ENCODE assay signal across 29 cellular contexts in the genomic region with DNA sequence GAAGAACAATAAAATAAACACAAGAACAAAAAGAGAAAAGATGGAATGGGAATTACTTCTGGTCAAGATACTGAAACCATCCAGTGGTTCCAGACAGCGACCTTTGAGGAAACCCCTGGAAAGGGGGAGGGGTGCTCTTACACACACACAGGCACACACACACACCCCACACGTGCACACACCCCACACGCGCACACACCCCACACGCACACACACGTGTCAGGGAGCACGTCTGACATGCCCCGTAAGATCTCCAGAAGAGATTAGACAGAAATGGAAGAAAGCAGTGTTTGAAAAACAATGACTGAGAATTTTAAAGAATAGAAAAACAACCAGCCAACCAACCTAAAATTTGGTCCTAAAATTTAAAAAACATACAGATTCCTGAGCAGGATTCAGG.
"Had no signal": no experiment of that assay in that cellular context is flagged by ENCODE, and none has a peak within 500 bp of the region (broad histone marks: within the 10 kb centered on the region; RNA-seq: fewer than 3 reads in every experiment).

No MANE protein-coding gene starts in this region.

- H3K4me3 Mint-ChIP-seq: activated CD4-positive, alpha-beta memory T cell treated with anti-CD3 and anti-CD28 coated beads, Interleukin-2, amount 10 ng/mL, durations not matched to agents 7 days and 5 days; activated CD4-positive, alpha-beta T cell treated with anti-CD3 and anti-CD28 coated beads, Interleukin-2, amount 10 ng/mL, durations not matched to agents 7 days and 5 days; activated CD8-positive, alpha-beta memory T cell treated with anti-CD3 and anti-CD28 coated beads, Interleukin-2, amount 10 ng/mL, durations not matched to agents 7 days and 5 days; activated naive CD4-positive, alpha-beta T cell treated with anti-CD3 and anti-CD28 coated beads, Interleukin-2, amount 10 ng/mL, durations not matched to agents 7 days and 5 days; activated naive CD8-positive, alpha-beta T cell treated with anti-CD3 and anti-CD28 coated beads, Interleukin-2, amount 10 ng/mL, durations not matched to agents 7 days and 5 days; brain; mesothelial cell of epicardium; naive B cell; neural crest cell; stimulated activated naive B cell treated with anti-CD40 and anti-IgM and Interleukin-4, amounts not matched to agents 10 μg/mL and 1 μg/mL and 100 μg/mL, for 72 hours; T-helper 1 cell treated with Interleukin-12 subunit alpha and Interleukin-12 subunit beta and Interleukin-4 antibody, amounts not matched to agents 30 μg/mL and 1 μg/mL, for 36 hours had no signal

- H3K36me3 ChIP-seq: ascending aorta, right atrium auricular region had no signal

- H3K27ac Mint-ChIP-seq: activated CD4-positive, alpha-beta memory T cell treated with anti-CD3 and anti-CD28 coated beads, Interleukin-2, amount 10 ng/mL, durations not matched to agents 7 days and 5 days; activated naive CD4-positive, alpha-beta T cell treated with anti-CD3 and anti-CD28 coated beads, Interleukin-2, amount 10 ng/mL, durations not matched to agents 7 days and 5 days; activated naive CD8-positive, alpha-beta T cell treated with anti-CD3 and anti-CD28 coated beads, Interleukin-2, amount 10 ng/mL, durations not matched to agents 7 days and 5 days; brain; stimulated activated naive B cell treated with anti-CD40 and anti-IgM and Interleukin-4, amounts not matched to agents 10 μg/mL and 1 μg/mL and 100 μg/mL, for 72 hours; T-helper 1 cell treated with Interleukin-12 subunit alpha and Interleukin-12 subunit beta and Interleukin-4 antibody, amounts not matched to agents 30 μg/mL and 1 μg/mL, for 36 hours had no signal

- H3K27me3 ChIP-seq: ascending aorta, dorsolateral prefrontal cortex, gastroesophageal sphincter, right atrium auricular region, stomach, tibial nerve had no signal

- H3K9me3 ChIP-seq: ascending aorta, gastroesophageal sphincter, right atrium auricular region, stomach, tibial nerve had no signal

- FAIRE-seq: TTC549 had no signal

- H3K4me3 ChIP-seq: ascending aorta, coronary artery, dorsolateral prefrontal cortex, gastroesophageal sphincter, right atrium auricular region, stomach, tibial nerve had no signal

- H3K4me1 ChIP-seq: ascending aorta, gastroesophageal sphincter, right atrium auricular region, stomach, tibial nerve had no signal

- DNase-seq: activated CD4-positive, alpha-beta memory T cell treated with anti-CD3 and anti-CD28 coated beads, Interleukin-2, amount 10 ng/mL, durations not matched to agents 7 days and 5 days; activated CD4-positive, alpha-beta T cell treated with anti-CD3 and anti-CD28 coated beads, Interleukin-2, amount 10 ng/mL, durations not matched to agents 7 days and 5 days; activated CD8-positive, alpha-beta memory T cell treated with anti-CD3 and anti-CD28 coated beads, Interleukin-2, amount 10 ng/mL, durations not matched to agents 7 days and 5 days; activated effector memory CD4-positive, alpha-beta T cell treated with anti-CD3 and anti-CD28 coated beads, Interleukin-2, amount 50 U/mL, for 16 hours; activated naive CD4-positive, alpha-beta T cell treated with anti-CD3 and anti-CD28 coated beads, Interleukin-2, amount 10 ng/mL, durations not matched to agents 7 days and 5 days; activated naive CD8-positive, alpha-beta T cell treated with anti-CD3 and anti-CD28 coated beads, Interleukin-2, amount 10 ng/mL, durations not matched to agents 7 days and 5 days; dorsolateral prefrontal cortex; effector memory CD4-positive, alpha-beta T cell; head of caudate nucleus; hippocampal formation; naive B cell; occipital lobe; stimulated activated CD4-positive, alpha-beta T cell treated with anti-CD3 and anti-CD28 coated beads, Interleukin-15, amount 100 ng/mL, for 24 hours; stimulated activated CD4-positive, alpha-beta T cell treated with anti-CD3 and anti-CD28 coated beads, Interleukin-2, amount 100 ng/mL, for 24 hours; stimulated activated naive B cell treated with anti-CD40 and anti-IgM and Interleukin-4, amounts not matched to agents 10 μg/mL and 1 μg/mL and 100 μg/mL, for 72 hours; stomach; T-helper 9 cell had no signal

- H3K27me3 Mint-ChIP-seq: activated CD4-positive, alpha-beta memory T cell treated with anti-CD3 and anti-CD28 coated beads, Interleukin-2, amount 10 ng/mL, durations not matched to agents 7 days and 5 days; activated CD4-positive, alpha-beta T cell treated with anti-CD3 and anti-CD28 coated beads, Interleukin-2, amount 10 ng/mL, durations not matched to agents 7 days and 5 days; activated CD8-positive, alpha-beta memory T cell treated with anti-CD3 and anti-CD28 coated beads, Interleukin-2, amount 10 ng/mL, durations not matched to agents 7 days and 5 days; activated naive CD8-positive, alpha-beta T cell treated with anti-CD3 and anti-CD28 coated beads, Interleukin-2, amount 10 ng/mL, durations not matched to agents 7 days and 5 days; brain; naive B cell; stimulated activated naive B cell treated with anti-CD40 and anti-IgM and Interleukin-4, amounts not matched to agents 10 μg/mL and 1 μg/mL and 100 μg/mL, for 72 hours had no signal

- H3K9me3 Mint-ChIP-seq: activated CD4-positive, alpha-beta memory T cell treated with anti-CD3 and anti-CD28 coated beads, Interleukin-2, amount 10 ng/mL, durations not matched to agents 7 days and 5 days; activated CD4-positive, alpha-beta T cell treated with anti-CD3 and anti-CD28 coated beads, Interleukin-2, amount 10 ng/mL, durations not matched to agents 7 days and 5 days; activated naive CD8-positive, alpha-beta T cell treated with anti-CD3 and anti-CD28 coated beads, Interleukin-2, amount 10 ng/mL, durations not matched to agents 7 days and 5 days; mesothelial cell of epicardium; naive B cell; T-helper 1 cell treated with Interleukin-12 subunit alpha and Interleukin-12 subunit beta and Interleukin-4 antibody, amounts not matched to agents 30 μg/mL and 1 μg/mL, for 36 hours had no signal

- H3K4me1 Mint-ChIP-seq: activated CD4-positive, alpha-beta memory T cell treated with anti-CD3 and anti-CD28 coated beads, Interleukin-2, amount 10 ng/mL, durations not matched to agents 7 days and 5 days; activated CD8-positive, alpha-beta memory T cell treated with anti-CD3 and anti-CD28 coated beads, Interleukin-2, amount 10 ng/mL, durations not matched to agents 7 days and 5 days; activated naive CD8-positive, alpha-beta T cell treated with anti-CD3 and anti-CD28 coated beads, Interleukin-2, amount 10 ng/mL, durations not matched to agents 7 days and 5 days; brain; stimulated activated naive B cell treated with anti-CD40 and anti-IgM and Interleukin-4, amounts not matched to agents 10 μg/mL and 1 μg/mL and 100 μg/mL, for 72 hours had no signal

- ATAC-seq: activated CD4-positive, CD25-positive, alpha-beta regulatory T cell treated with anti-CD3 and anti-CD28 coated beads, Interleukin-2, amount 50 U/mL, for 24 hours; activated CD8-positive, alpha-beta memory T cell treated with anti-CD3 and anti-CD28 coated beads, Interleukin-2, amount 10 ng/mL, durations not matched to agents 7 days and 5 days; gastroesophageal sphincter; stimulated activated naive B cell treated with anti-CD40 and anti-IgM and Interleukin-4, amounts not matched to agents 10 μg/mL and 1 μg/mL and 100 μg/mL, for 72 hours had no signal

- H3K27ac ChIP-seq: ascending aorta, coronary artery, dorsolateral prefrontal cortex, gastroesophageal sphincter, right atrium auricular region, stomach, tibial nerve, VCaP had no signal
